In the genomic region with DNA sequence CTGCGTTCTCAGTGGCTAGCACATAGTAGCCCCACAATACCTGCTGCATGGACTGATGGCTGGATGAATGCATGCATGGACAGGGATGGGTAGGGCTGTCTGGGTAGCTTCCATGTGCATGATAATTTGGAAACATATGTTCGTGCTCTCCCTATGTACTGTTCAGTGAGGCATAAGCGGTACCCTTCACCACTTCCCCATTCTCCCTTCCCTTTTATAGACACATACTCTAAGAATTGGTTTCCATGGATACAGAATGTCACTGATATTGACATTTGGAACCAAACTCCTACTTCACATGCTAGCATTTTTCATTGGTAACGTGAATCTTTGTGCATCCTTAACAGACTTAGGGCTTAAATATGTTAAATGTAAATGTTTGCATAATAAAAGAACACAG, we compare ENCODE assay signal across 10 cellular contexts. TPM values are rescaled to one million over a fixed set of nuclear protein-coding genes. Genes with fewer than 3 reads are reported as not detected.
DNase-seq lines count a peak whose midpoint lies in the region; ATAC-seq and TF ChIP-seq lines count a peak whose summit lies in the region.
"Had no signal": no experiment of that assay in that cellular context is flagged by ENCODE, and none has a peak within 500 bp of the region (broad histone marks: within the 10 kb centered on the region; RNA-seq: fewer than 3 reads in every experiment).

No MANE protein-coding gene starts in this region.

- no peak overlapping the region for H3K4me2 ChIP-seq in OCI-LY7 (ENCODE audit: low read length)

- no peaks in the 10 kb centered on the region for H3K36me3 ChIP-seq in OCI-LY7 (ENCODE audit: insufficient read depth, low read length)
- H3K36me3 ChIP-seq: WERI-Rb-1 had no signal

- no peak overlapping the region for H3K4me3 ChIP-seq in OCI-LY7 (ENCODE audit: low read depth, low read length, poor library complexity, severe bottlenecking)

- no peaks in the 10 kb centered on the region; the same call in 1 of the 2 replicates for H3K79me2 ChIP-seq in OCI-LY7 (ENCODE audit: insufficient read depth, low read depth, low read length)

- CTCF ChIA-PET in OCI-LY7 (lab: Charles Lee; ENCODE audit: unreplicated experiment), result no interaction called here

- no peaks in the 10 kb centered on the region for H4K20me1 ChIP-seq in OCI-LY7 (ENCODE audit: insufficient read depth, low read length)

- intact Hi-C loops in OCI-LY7 (cut with micrococcal nuclease; ENCODE audit: unreplicated experiment), result no loop called here

- H3K27ac ChIP-seq in OCI-LY7 (ENCODE audit: low read depth, low read length, poor library complexity, severe bottlenecking), result no peak overlapping the region
- H3K27ac ChIP-seq: WERI-Rb-1 had no signal

- no peaks in the 10 kb centered on the region; the same call in 1 of the 2 replicates for H3K9me3 ChIP-seq in OCI-LY7 (ENCODE audit: low read length)

- no TSS peak for BruUV-seq in OCI-LY7 (replicated peaks; lab: Mats Ljungman, UMichigan)

- DNase-seq in GDM1 (lab: John Stamatoyannopoulos, UW) (peak; percentile 52), OCI-LY7 (ENCODE audit: low spot score) (peak; percentile 9), DMS53 treated with DMSO at 0.1 percent for 48 hours (lab: John Stamatoyannopoulos, UW; ENCODE audit: unreplicated experiment) (no peak), retina (no peak), dedifferentiated amniotic fluid mesenchymal stem cell (ENCODE audit: extremely low spot score) (no peak)
- no peak for DNase-seq in stimulated activated CD4-positive, alpha-beta T cell treated with anti-CD3 and anti-CD28 coated beads, Interleukin-4, amount 100 ng/mL, for 1 hour
- DNase-seq: immature natural killer cell, WERI-Rb-1 had no signal

- ATAC-seq in GM21390 (IDR thresholded peaks at IDR 0.05; ENCODE audit: unreplicated experiment), result peak; percentile 36
- peak; percentile 67 for ATAC-seq in HG03139 (IDR thresholded peaks at IDR 0.05; ENCODE audit: unreplicated experiment)

- POLR2A ChIA-PET in OCI-LY7 (lab: Charles Lee), result no interaction called here

- no peak for TF ChIP-seq CTCF in OCI-LY7 (conservative IDR thresholded peaks at IDR 0.05; ENCODE audit: low read length)

- H3K4me1 ChIP-seq in OCI-LY7 (ENCODE audit: insufficient read depth, low read length, poor library complexity, severe bottlenecking), result peaks cover 6% of the 10 kb centered on the region

- H2AFZ ChIP-seq in OCI-LY7 (ENCODE audit: low read length), result no peak overlapping the region

- H3K9me2 ChIP-seq in OCI-LY7 (ENCODE audit: insufficient read depth, low read length), result no peaks in the 10 kb centered on the region

RNA-seq across cellular contexts. Expression of gene USP46, which starts 20.4 kb away (rescaled TPM):
- 5.4 and 5.8 TPM in 2 replicates for total RNA-seq in OCI-LY7 (2014; rRNA removed; shearing (Covaris generic))
- 15.5 and 15.8 TPM in 2 replicates for total RNA-seq in OCI-LY7 (2022)

Comparison
In these comparisons a context has a peak if more than half of its experiments do, and no peak if none do; other contexts are left out.
1. DNase-seq: peak in GDM1 (single experiment) and OCI-LY7 (single experiment); none in DMS53 treated with DMSO at 0.1 percent for 48 hours (single experiment), stimulated activated CD4-positive, alpha-beta T cell treated with anti-CD3 and anti-CD28 coated beads, Interleukin-4, amount 100 ng/mL, for 1 hour (single experiment), retina (single experiment) and dedifferentiated amniotic fluid mesenchymal stem cell (single experiment).